13 cellular contexts compared by ENCODE assay signal in the genomic region with DNA sequence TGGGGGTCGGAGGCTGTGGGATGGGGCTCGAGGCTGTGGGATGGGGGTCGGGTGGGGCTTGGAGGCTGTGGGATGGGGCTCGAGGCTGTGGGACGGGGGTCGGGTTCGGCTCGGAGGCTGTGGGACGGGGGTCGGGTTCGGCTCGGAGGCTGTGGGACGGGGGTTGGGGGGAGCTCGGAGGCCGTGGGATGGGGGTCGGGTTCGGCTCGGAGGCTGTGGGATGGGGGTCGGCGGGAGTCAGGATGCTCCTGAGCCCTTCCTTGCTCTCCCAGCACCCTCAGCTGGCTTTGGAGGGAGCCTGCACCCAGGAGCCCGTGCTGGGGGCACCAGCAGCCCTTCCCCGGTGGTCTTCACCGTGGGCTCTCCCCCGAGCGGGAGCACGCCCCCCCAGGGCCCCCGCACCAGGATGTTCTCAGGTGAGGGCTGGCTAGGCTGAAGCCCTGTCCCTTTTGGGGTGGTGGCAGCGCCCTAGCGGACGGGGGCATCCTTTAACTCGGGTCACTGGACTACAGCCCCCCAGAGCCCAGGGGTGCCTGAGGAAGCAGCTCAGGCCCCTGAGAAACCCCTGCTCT.
"Had no signal": no experiment of that assay in that cellular context is flagged by ENCODE, and none has a peak within 500 bp of the region (broad histone marks: within the 10 kb centered on the region; RNA-seq: fewer than 3 reads in every experiment).

No MANE protein-coding gene starts in this region.

- ATAC-seq: activated CD8-positive, alpha-beta T cell treated with anti-CD3 and anti-CD28 coated beads for 36 hours; esophagus mucosa; stimulated activated effector memory CD8-positive, alpha-beta T cell treated with anti-CD3 and anti-CD28 coated beads, Interleukin-12 subunit alpha, Interleukin-12 subunit beta, amount 100 ng/mL, for 72 hours had no signal

- DNase-seq: activated CD4-positive, CD25-positive, alpha-beta regulatory T cell treated with anti-CD3 and anti-CD28 coated beads, Interleukin-2, amount 50 U/mL, for 72 hours; activated CD8-positive, alpha-beta memory T cell treated with anti-CD3 and anti-CD28 coated beads, Interleukin-2, amount 50 U/mL, for 48 hours; activated CD8-positive, alpha-beta T cell treated with anti-CD3 and anti-CD28 coated beads for 36 hours; mesenchymal stem cell; transverse colon had no signal

- H3K4me3 ChIP-seq: left lung, skin epidermis, transverse colon had no signal

- H3K27ac Mint-ChIP-seq: activated CD8-positive, alpha-beta T cell treated with anti-CD3 and anti-CD28 coated beads for 36 hours; brain; dendritic cell treated with granulocyte-macrophage colony-stimulating factor and Interleukin-4, amounts not matched to agents 40 ng/mL and 50 ng/mL, for 4 days; stimulated activated effector memory CD8-positive, alpha-beta T cell treated with anti-CD3 and anti-CD28 coated beads, Interleukin-12 subunit alpha, Interleukin-12 subunit beta, amount 100 ng/mL, for 72 hours had no signal

- H3K9me3 ChIP-seq: left lung, transverse colon had no signal

- H3K27me3 ChIP-seq: left lung, transverse colon had no signal

- H3K4me1 Mint-ChIP-seq: brain; central memory CD8-positive, alpha-beta T cell; neural crest cell; stimulated activated effector memory CD8-positive, alpha-beta T cell treated with anti-CD3 and anti-CD28 coated beads, Interleukin-12 subunit alpha, Interleukin-12 subunit beta, amount 100 ng/mL, for 72 hours had no signal

- H3K27me3 Mint-ChIP-seq: activated CD8-positive, alpha-beta T cell treated with anti-CD3 and anti-CD28 coated beads for 36 hours; brain; central memory CD8-positive, alpha-beta T cell; dendritic cell treated with granulocyte-macrophage colony-stimulating factor and Interleukin-4, amounts not matched to agents 40 ng/mL and 50 ng/mL, for 4 days had no signal

- H3K9me3 Mint-ChIP-seq: activated CD8-positive, alpha-beta T cell treated with anti-CD3 and anti-CD28 coated beads for 36 hours; brain; central memory CD8-positive, alpha-beta T cell; dendritic cell treated with granulocyte-macrophage colony-stimulating factor and Interleukin-4, amounts not matched to agents 40 ng/mL and 50 ng/mL, for 4 days; neural crest cell; stimulated activated effector memory CD8-positive, alpha-beta T cell treated with anti-CD3 and anti-CD28 coated beads, Interleukin-12 subunit alpha, Interleukin-12 subunit beta, amount 100 ng/mL, for 72 hours had no signal

- H3K27ac ChIP-seq: left lung, skin epidermis, transverse colon had no signal

- H3K4me3 Mint-ChIP-seq: activated CD8-positive, alpha-beta T cell treated with anti-CD3 and anti-CD28 coated beads for 36 hours; brain; central memory CD8-positive, alpha-beta T cell; dendritic cell treated with granulocyte-macrophage colony-stimulating factor and Interleukin-4, amounts not matched to agents 40 ng/mL and 50 ng/mL, for 4 days; neural crest cell; stimulated activated effector memory CD8-positive, alpha-beta T cell treated with anti-CD3 and anti-CD28 coated beads, Interleukin-12 subunit alpha, Interleukin-12 subunit beta, amount 100 ng/mL, for 72 hours had no signal
